8 cellular contexts compared by ENCODE assay signal in genomic region chr5:40437452-40437861, GRCh38.
DNase-seq lines count a peak whose midpoint lies in the region; ATAC-seq and TF ChIP-seq lines count a peak whose summit lies in the region.

No MANE protein-coding gene starts in this region.

- no peaks in the 10 kb centered on the region for H3K9me3 Mint-ChIP-seq in CD8-positive, alpha-beta memory T cell

- H3K4me1 Mint-ChIP-seq in CD8-positive, alpha-beta memory T cell = peaks cover 64 to 75% (median 71%) of the 10 kb centered on the region in 3 donors

- H3K27ac ChIP-seq in CD8-positive, alpha-beta memory T cell (ENCODE audit: low read depth, low read length) = peak overlapping the region; percentile 43
- H3K27ac ChIP-seq in right cardiac atrium (ENCODE audit: low read length) = no peak overlapping the region
- no peak overlapping the region for H3K27ac ChIP-seq in right atrium auricular region

- ATAC-seq in GM21360 (IDR thresholded peaks at IDR 0.05; ENCODE audit: unreplicated experiment) = peak; percentile 84
- no peak for ATAC-seq in right cardiac atrium
- ATAC-seq in left ventricle myocardium superior = no peak

- H3K36me3 ChIP-seq in CD8-positive, alpha-beta memory T cell (ENCODE audit: insufficient read depth, low read length) = no peaks in the 10 kb centered on the region
- H3K36me3 ChIP-seq in adipocyte (ENCODE audit: control insufficient read depth, insufficient read depth, low read length, severe bottlenecking) = no peaks in the 10 kb centered on the region
- H3K36me3 ChIP-seq in right atrium auricular region = no peaks in the 10 kb centered on the region

- peaks cover 0 to 6% (median under 1%) of the 10 kb centered on the region in 3 donors for H3K36me3 Mint-ChIP-seq in CD8-positive, alpha-beta memory T cell

- intact Hi-C loops in right cardiac atrium (cut with DNase I) (no loop called here), left ventricle myocardium superior (cut with micrococcal nuclease) (no loop called here)

- peaks cover 45% of the 10 kb centered on the region for H3K4me1 ChIP-seq in CD8-positive, alpha-beta memory T cell (ENCODE audit: insufficient read depth, low read length)
- H3K4me1 ChIP-seq in adipocyte (ENCODE audit: control insufficient read depth, insufficient read depth, low read length) (peaks cover 3% of the 10 kb centered on the region), right cardiac atrium (ENCODE audit: control insufficient read depth, insufficient read depth, low read length) (no peaks in the 10 kb centered on the region), right atrium auricular region (no peaks in the 10 kb centered on the region)

- peak overlapping the region; percentile 83 to 99 (median 94) for H3K27ac Mint-ChIP-seq in CD8-positive, alpha-beta memory T cell

- no peak for TF ChIP-seq CTCF in right atrium auricular region (IDR thresholded peaks at IDR 0.05)

- DNase-seq in CD8-positive, alpha-beta memory T cell = peak in 4 of 5 donors; percentile 11 to 59 (median 33)
- DNase-seq in HT1080 (ENCODE audit: low read depth) (peak; percentile 91), adipocyte (ENCODE audit: low read depth) (peak; percentile 62), skeletal muscle cell (ENCODE audit: low read depth) (peak; percentile 58), right cardiac atrium (no peak), left ventricle myocardium superior (no peak), right atrium auricular region (ENCODE audit: low spot score) (no peak)

- no peaks in the 10 kb centered on the region for H3K27me3 ChIP-seq in CD8-positive, alpha-beta memory T cell (ENCODE audit: insufficient read depth, low read length, poor library complexity, severe bottlenecking)
- H3K27me3 ChIP-seq in adipocyte (replicated peaks; ENCODE audit: control insufficient read depth, insufficient read depth, low read length) = no peaks in the 10 kb centered on the region
- no peaks in the 10 kb centered on the region for H3K27me3 ChIP-seq in right cardiac atrium (ENCODE audit: control insufficient read depth, insufficient read depth)
- H3K27me3 ChIP-seq in right atrium auricular region = no peaks in the 10 kb centered on the region

- H3K27me3 Mint-ChIP-seq in CD8-positive, alpha-beta memory T cell = no peaks in the 10 kb centered on the region

- H3K4me3 ChIP-seq in CD8-positive, alpha-beta memory T cell (ENCODE audit: low read length) = no peak overlapping the region
- no peak overlapping the region for H3K4me3 ChIP-seq in adipocyte (ENCODE audit: low read length)
- no peak overlapping the region for H3K4me3 ChIP-seq in skeletal muscle cell (ENCODE audit: low read depth, low read length)
- no peak overlapping the region for H3K4me3 ChIP-seq in right cardiac atrium (ENCODE audit: low read length)
- no peak overlapping the region for H3K4me3 ChIP-seq in right atrium auricular region

- CTCF ChIA-PET in CD8-positive, alpha-beta memory T cell (lab: Charles Lee) = interaction anchor here (1.0 to 4.4 kb wide), 11 partner anchors 9 to 489 kb away, joined by 3 to 32 read pairs (median 4); no protein-coding TSS in a partner anchor

- POLR2A ChIA-PET in CD8-positive, alpha-beta memory T cell (lab: Charles Lee) = interaction anchor here (0.6 to 2.0 kb wide), 6 partner anchors 12 to 243 kb away, joined by 3 to 17 read pairs (median 4); no protein-coding TSS in a partner anchor

- no peak overlapping the region for H3K9ac ChIP-seq in adipocyte (ENCODE audit: low read length)

- no peaks in the 10 kb centered on the region for H3K9me3 ChIP-seq in CD8-positive, alpha-beta memory T cell (ENCODE audit: low read length)
- no peaks in the 10 kb centered on the region for H3K9me3 ChIP-seq in adipocyte (ENCODE audit: control insufficient read depth, low read length)
- peaks cover 4% of the 10 kb centered on the region for H3K9me3 ChIP-seq in right cardiac atrium (ENCODE audit: control insufficient read depth, low read length)
- H3K9me3 ChIP-seq in right atrium auricular region = no peaks in the 10 kb centered on the region

- H3K4me3 Mint-ChIP-seq in CD8-positive, alpha-beta memory T cell = peak overlapping the region in 6 of 7 donors; percentile 6 to 64 (median 46)

- 83% methylated on average over 4 of the region's 4 CpGs for WGBS in right cardiac atrium

Comparison
In these comparisons a context has a peak if more than half of its experiments do, and no peak if none do; other contexts are left out.
1. DNase-seq: peak in CD8-positive, alpha-beta memory T cell (4 of 5), HT1080 (single experiment), adipocyte (single experiment) and skeletal muscle cell (single experiment); none in right cardiac atrium (0 of 3), left ventricle myocardium superior (single experiment) and right atrium auricular region (single experiment).